ENCODE assay signal across 30 cellular contexts in genomic region chr22:29925402-29925801, GRCh38.
"Had no signal": no experiment of that assay in that cellular context is flagged by ENCODE, and none has a peak within 500 bp of the region (broad histone marks: within the 10 kb centered on the region; RNA-seq: fewer than 3 reads in every experiment).

No MANE protein-coding gene starts in this region.

- H3K27ac Mint-ChIP-seq: nephron; neural progenitor cell; progenitor cell of endocrine pancreas; stimulated activated memory B cell treated with anti-CD40 and anti-IgM and Interleukin-4, amounts not matched to agents 10 μg/mL and 1 μg/mL and 100 μg/mL, for 72 hours; stimulated activated naive CD8-positive, alpha-beta T cell treated with anti-CD3 and anti-CD28 coated beads, Interleukin-15, amount 100 ng/mL, for 72 hours had no signal

- DNase-seq: naive thymus-derived CD8-positive, alpha-beta T cell; occipital lobe; ovary; posterior cingulate gyrus; psoas muscle; right cardiac atrium; right lobe of liver; sigmoid colon; small intestine; spleen; stimulated activated CD4-positive, alpha-beta T cell treated with anti-CD3 and anti-CD28 coated beads, Interleukin-12 subunit alpha, Interleukin-12 subunit beta, amount 100 ng/mL, for 4 hours; stimulated activated CD4-positive, alpha-beta T cell treated with anti-CD3 and anti-CD28 coated beads, Interleukin-1b, Interleukin-23, amount 100 ng/mL, for 48 hours; stimulated activated CD4-positive, alpha-beta T cell treated with anti-CD3 and anti-CD28 coated beads, Interleukin-4, amount 100 ng/mL, for 1 hour; stimulated activated CD4-positive, alpha-beta T cell treated with anti-CD3 and anti-CD28 coated beads, Interleukin-4, amount 100 ng/mL, for 4 hours; stimulated activated CD8-positive, alpha-beta memory T cell treated with anti-CD3 and anti-CD28 coated beads, Interleukin-4, amount 100 ng/mL, for 48 hours; stimulated activated naive CD4-positive, alpha-beta T cell; stimulated activated naive CD8-positive, alpha-beta T cell treated with anti-CD3 and anti-CD28 coated beads, Interleukin-15, amount 100 ng/mL, for 72 hours; stimulated activated naive CD8-positive, alpha-beta T cell treated with anti-CD3 and anti-CD28 coated beads, Interleukin-15, Interleukin-2, amounts not matched to agents 100 U/mL and 50 U/mL, for 24 hours; substantia nigra; testis; tibial artery; transverse colon; upper lobe of left lung had no signal

- H3K4me1 ChIP-seq: neural progenitor cell, parathyroid adenoma, right lobe of liver, suprapubic skin, testis had no signal

- H3K4me3 ChIP-seq: neural progenitor cell, ovary, psoas muscle, right lobe of liver, sigmoid colon, spleen, suprapubic skin, testis, tibial artery, transverse colon, upper lobe of left lung, vagina had no signal

- H3K27me3 ChIP-seq: neural progenitor cell, ovary, right lobe of liver, sigmoid colon, spleen, suprapubic skin, testis, tibial artery, transverse colon, upper lobe of left lung, vagina had no signal

- H3K36me3 ChIP-seq: ovary, right lobe of liver, sigmoid colon, spleen, suprapubic skin, tibial artery, transverse colon, upper lobe of left lung, vagina had no signal

- H3K27me3 Mint-ChIP-seq: naive thymus-derived CD8-positive, alpha-beta T cell; progenitor cell of endocrine pancreas; stimulated activated memory B cell treated with anti-CD40 and anti-IgM and Interleukin-4, amounts not matched to agents 10 μg/mL and 1 μg/mL and 100 μg/mL, for 72 hours; stimulated activated naive CD8-positive, alpha-beta T cell treated with anti-CD3 and anti-CD28 coated beads, Interleukin-15, amount 100 ng/mL, for 72 hours had no signal

- H3K4me1 Mint-ChIP-seq: nephron, neural progenitor cell had no signal

- H3K9me3 ChIP-seq: ovary, right lobe of liver, suprapubic skin, testis, tibial artery, transverse colon, upper lobe of left lung, vagina had no signal

- H3K9me3 Mint-ChIP-seq: stimulated activated memory B cell treated with anti-CD40 and anti-IgM and Interleukin-4, amounts not matched to agents 10 μg/mL and 1 μg/mL and 100 μg/mL, for 72 hours; stimulated activated naive CD8-positive, alpha-beta T cell treated with anti-CD3 and anti-CD28 coated beads, Interleukin-15, amount 100 ng/mL, for 72 hours had no signal

- H3K36me3 Mint-ChIP-seq: stimulated activated memory B cell treated with anti-CD40 and anti-IgM and Interleukin-4, amounts not matched to agents 10 μg/mL and 1 μg/mL and 100 μg/mL, for 72 hours had no signal

- ATAC-seq: naive thymus-derived CD8-positive, alpha-beta T cell; psoas muscle; right cardiac atrium; right lobe of liver; stimulated activated memory B cell treated with anti-CD40 and anti-IgM and Interleukin-4, amounts not matched to agents 10 μg/mL and 1 μg/mL and 100 μg/mL, for 72 hours; stimulated activated naive CD8-positive, alpha-beta T cell treated with anti-CD3 and anti-CD28 coated beads, Interleukin-15, amount 100 ng/mL, for 72 hours; stimulated activated naive CD8-positive, alpha-beta T cell treated with anti-CD3 and anti-CD28 coated beads, Interleukin-15, Interleukin-2, amounts not matched to agents 100 U/mL and 50 U/mL, for 24 hours had no signal

- H3K4me3 Mint-ChIP-seq: naive thymus-derived CD8-positive, alpha-beta T cell; nephron; neural progenitor cell; stimulated activated memory B cell treated with anti-CD40 and anti-IgM and Interleukin-4, amounts not matched to agents 10 μg/mL and 1 μg/mL and 100 μg/mL, for 72 hours; stimulated activated naive CD8-positive, alpha-beta T cell treated with anti-CD3 and anti-CD28 coated beads, Interleukin-15, amount 100 ng/mL, for 72 hours had no signal
